Comparison of ENCODE assay signal across 1 cellular context in genomic region chr13:19117913-19118739, GRCh38.
TF ChIP-seq lines count a peak whose summit lies in the region.

No MANE protein-coding gene starts in this region.

TF ChIP-seq in K562, 482 proteins besides CTCF, POLR2A, EP300 and RAD21 (continued from another document):
- no peak for TF ChIP-seq FOXP4 (CRISPR knock-in tag; IDR thresholded peaks at IDR 0.05; ENCODE audit: borderline replicate concordance)
- no peak for TF ChIP-seq ZNF133 (CRISPR knock-in tag; IDR thresholded peaks at IDR 0.05)
- peak; percentile 54 for TF ChIP-seq RBM25 (IDR thresholded peaks at IDR 0.05; ENCODE audit: low read depth, low read length, severe bottlenecking)
- TF ChIP-seq ARID3A (IDR thresholded peaks at IDR 0.05; ENCODE audit: borderline replicate concordance, low read depth, low read length): no peak
- TF ChIP-seq IFI16 (CRISPR knock-in tag; IDR thresholded peaks at IDR 0.05): no peak
- no peak for TF ChIP-seq RBM22 (IDR thresholded peaks at IDR 0.05; ENCODE audit: low read depth, low read length, poor library complexity, severe bottlenecking)
- TF ChIP-seq GTF2E2 (tag; IDR thresholded peaks at IDR 0.05): 0 out of 2 replicates have a peak, but pooled peaks have one; percentile 20
- TF ChIP-seq ZNF764 (CRISPR knock-in tag; IDR thresholded peaks at IDR 0.05; ENCODE audit: low read depth): no peak
- TF ChIP-seq USF1 (CRISPR knock-in tag; IDR thresholded peaks at IDR 0.05): no peak
- peak; percentile 51; the same call in 1 of the 2 replicates for TF ChIP-seq CXXC5 (CRISPR knock-in tag; IDR thresholded peaks at IDR 0.05)
- no peak for TF ChIP-seq KHSRP (IDR thresholded peaks at IDR 0.05)
- peak; percentile 87 for TF ChIP-seq TBP (optimal IDR thresholded peaks at IDR 0.05; ENCODE audit: low read depth, low read length)
- TF ChIP-seq ARID1B (IDR thresholded peaks at IDR 0.05): no peak
- no peak for TF ChIP-seq RAD51 (IDR thresholded peaks at IDR 0.05; ENCODE audit: borderline replicate concordance, low read depth)
- TF ChIP-seq MNT (conservative IDR thresholded peaks at IDR 0.05): peak in 1 of 2 experiments; percentile 38; a peak in 1 of 4 replicates
- TF ChIP-seq BCLAF1 (IDR thresholded peaks at IDR 0.05; ENCODE audit: borderline replicate concordance in 1 of 2, control insufficient read depth in 1 of 2, low read depth in 2 of 2, low read length in 1 of 2): no peak
- no peak for TF ChIP-seq ZMIZ1 (IDR thresholded peaks at IDR 0.05; ENCODE audit: low read depth in 2 of 2, low read length in 2 of 2)
- no peak for TF ChIP-seq JUND (IDR thresholded peaks at IDR 0.05; ENCODE audit: borderline replicate concordance, low read depth, low read length)
- no peak for TF ChIP-seq JUND (tag; IDR thresholded peaks at IDR 0.05; ENCODE audit: borderline replicate concordance, low read depth, low read length)
- no peak for TF ChIP-seq HNRNPUL1 (IDR thresholded peaks at IDR 0.05; ENCODE audit: low read length)
- peak; percentile 51 for TF ChIP-seq POLR2H (tag; IDR thresholded peaks at IDR 0.05; ENCODE audit: low read depth)
- TF ChIP-seq CBFA2T2 (conservative IDR thresholded peaks at IDR 0.05): no peak
- peak in 1 of 2 experiments; percentile 37 for TF ChIP-seq E2F6 (IDR thresholded peaks at IDR 0.05; ENCODE audit: borderline replicate concordance in 1 of 2, extremely low read depth in 1 of 2, insufficient read depth in 1 of 2, insufficient read length in 1 of 2, low read depth in 1 of 2, low read length in 1 of 2, poor library complexity in 1 of 2, severe bottlenecking in 1 of 2)
- TF ChIP-seq FOS (IDR thresholded peaks at IDR 0.05; ENCODE audit: extremely low read depth, insufficient read length): peak; percentile 39
- TF ChIP-seq ZNF384 (IDR thresholded peaks at IDR 0.05; ENCODE audit: low read depth, low read length): no peak
- no peak for TF ChIP-seq ZNF175 (CRISPR knock-in tag; IDR thresholded peaks at IDR 0.05; ENCODE audit: low read depth)
- no peak for TF ChIP-seq ILF3 (IDR thresholded peaks at IDR 0.05; ENCODE audit: borderline replicate concordance)
- TF ChIP-seq SRF (CRISPR knock-in tag; IDR thresholded peaks at IDR 0.05): no peak
- no peak for TF ChIP-seq ZBTB12 (CRISPR knock-in tag; IDR thresholded peaks at IDR 0.05)
- TF ChIP-seq MXI1 (IDR thresholded peaks at IDR 0.05; ENCODE audit: low read depth, low read length): no peak
- no peak for TF ChIP-seq MYC (IDR thresholded peaks at IDR 0.05; ENCODE audit: low read depth, low read length)
- no peak for TF ChIP-seq MYC (CRISPR knock-in tag; IDR thresholded peaks at IDR 0.05; ENCODE audit: borderline replicate concordance, low read depth)
- TF ChIP-seq MBD1 (CRISPR knock-in tag; IDR thresholded peaks at IDR 0.05): no peak
- TF ChIP-seq ZNF445 (CRISPR knock-in tag; IDR thresholded peaks at IDR 0.05; ENCODE audit: low read depth): no peak
- TF ChIP-seq ZNF77 (CRISPR knock-in tag; IDR thresholded peaks at IDR 0.05): no peak
- no peak for TF ChIP-seq HDAC2 (IDR thresholded peaks at IDR 0.05)
- TF ChIP-seq CREM (IDR thresholded peaks at IDR 0.05; ENCODE audit: low read depth): no peak
- TF ChIP-seq ZNF699 (CRISPR knock-in tag; IDR thresholded peaks at IDR 0.05; ENCODE audit: insufficient replicate concordance): no peak
- no peak for TF ChIP-seq ETV1 (tag; conservative IDR thresholded peaks at IDR 0.05; ENCODE audit: low read depth)
- no peak for TF ChIP-seq ERF (CRISPR knock-in tag; IDR thresholded peaks at IDR 0.05)
- TF ChIP-seq CAMTA2 (CRISPR knock-in tag; conservative IDR thresholded peaks at IDR 0.05): no peak
- peak; percentile 18 for TF ChIP-seq TAF1 (IDR thresholded peaks at IDR 0.05; ENCODE audit: control insufficient read depth, extremely low read depth, insufficient read depth, low read length, severe bottlenecking)
- peak; percentile 75 for TF ChIP-seq POLR2G (IDR thresholded peaks at IDR 0.05; ENCODE audit: low read depth, low read length)
- peak; percentile 76 for TF ChIP-seq RBFOX2 (IDR thresholded peaks at IDR 0.05; ENCODE audit: low read depth, low read length)
- TF ChIP-seq TFAP4 (CRISPR knock-in tag; IDR thresholded peaks at IDR 0.05; ENCODE audit: borderline replicate concordance): peak; percentile 10; the same call in 1 of the 2 replicates
